ENCODE assay signal across 12 cellular contexts in the genomic region with DNA sequence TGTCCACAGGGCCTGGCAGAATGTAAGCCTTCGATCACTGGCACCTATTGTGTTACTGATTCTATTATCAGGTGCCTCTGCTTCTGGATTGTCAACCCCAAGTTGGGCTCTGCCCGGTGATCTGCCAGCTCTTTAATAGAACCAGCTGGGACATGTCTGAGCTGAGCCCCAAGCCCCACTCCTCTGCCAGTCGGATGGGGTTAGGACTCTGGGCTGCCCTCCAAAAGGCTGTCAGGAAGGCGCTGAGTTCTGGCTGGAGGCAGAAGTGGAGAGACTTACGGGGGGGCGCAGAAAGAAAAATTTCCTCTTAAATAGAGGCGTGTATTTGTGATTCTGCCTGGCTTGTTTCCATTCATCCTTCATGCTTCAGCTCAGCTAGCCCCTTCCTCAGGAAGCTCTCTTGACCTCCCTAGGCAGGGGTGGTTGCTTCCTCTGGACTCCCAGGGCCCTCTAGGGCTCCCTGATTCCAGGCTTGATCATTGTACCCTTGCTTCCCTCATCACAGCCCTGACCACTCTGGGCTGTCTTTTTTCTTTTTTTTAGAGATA. TPM values are rescaled to one million over a fixed set of nuclear protein-coding genes. Genes with fewer than 3 reads are reported as not detected.
DNase-seq lines count a peak whose midpoint lies in the region; ATAC-seq and TF ChIP-seq lines count a peak whose summit lies in the region.
"Had no signal": no experiment of that assay in that cellular context is flagged by ENCODE, and none has a peak within 500 bp of the region (broad histone marks: within the 10 kb centered on the region; RNA-seq: fewer than 3 reads in every experiment).

No MANE protein-coding gene starts in this region.

- no peak for TF ChIP-seq POLR2A in esophagus muscularis mucosa (IDR thresholded peaks at IDR 0.05; ENCODE audit: low read depth)
- TF ChIP-seq POLR2A in prostate gland (IDR thresholded peaks at IDR 0.05) = no peak

- TF ChIP-seq EP300 in esophagus muscularis mucosa (IDR thresholded peaks at IDR 0.05) = no peak

- TF ChIP-seq CTCF in RWPE2 (IDR thresholded peaks at IDR 0.05; ENCODE audit: poor library complexity, severe bottlenecking) = no peak
- TF ChIP-seq CTCF in esophagus muscularis mucosa (IDR thresholded peaks at IDR 0.05) = no peak
- TF ChIP-seq CTCF in prostate gland (IDR thresholded peaks at IDR 0.05) = no peak

- H3K4me3 ChIP-seq in RWPE2 (ENCODE audit: severe bottlenecking) = no peak overlapping the region
- H3K4me3 ChIP-seq in esophagus muscularis mucosa = peak overlapping the region in 1 of 4 donors; percentile 63
- no peak overlapping the region for H3K4me3 ChIP-seq in prostate gland

- H3K36me3 ChIP-seq in RWPE2 (ENCODE audit: low read depth) (peaks cover 10% of the 10 kb centered on the region), esophagus muscularis mucosa (no peaks in the 10 kb centered on the region), prostate gland (no peaks in the 10 kb centered on the region)

- peak overlapping the region; percentile 58 for H3K27ac ChIP-seq in RWPE2 (ENCODE audit: poor library complexity, severe bottlenecking)
- H3K27ac ChIP-seq in esophagus muscularis mucosa (replicated peaks in 1 of 4) = peak overlapping the region; percentile 65 to 82 (median 80)
- peak overlapping the region in 1 of 2 donors; percentile 6 for H3K27ac ChIP-seq in prostate gland
- H3K27ac ChIP-seq: 22Rv1 had no signal

- intact Hi-C loops in esophagus muscularis mucosa (cut with DNase I) (no loop called here), prostate gland (cut with DNase I) (loop anchor here (5.0 kb wide), 1 partner anchor 66 kb away; no protein-coding TSS in a partner anchor)

- WGBS in esophagus muscularis mucosa = 31% methylated on average over 7 of the region's 7 CpGs
- WGBS in prostate gland = 21% methylated on average over 7 of the region's 7 CpGs

- ATAC-seq in RWPE2 (ENCODE audit: low read depth) = no peak
- ATAC-seq in HG03571 (IDR thresholded peaks at IDR 0.05; ENCODE audit: unreplicated experiment) = no peak

- DNase-seq in DMS 273 (lab: John Stamatoyannopoulos, UW; ENCODE audit: unreplicated experiment) = peak; percentile 78
- DNase-seq in DMS 273 treated with DMSO at 0.1 percent for 48 hours (lab: John Stamatoyannopoulos, UW) = no peak
- peak; percentile 73 for DNase-seq in RWPE2 (ENCODE audit: low spot score)
- DNase-seq in esophagus muscularis mucosa (ENCODE audit: extremely low spot score) = no peak
- peak; percentile 83 for DNase-seq in prostate gland (ENCODE audit: low spot score)
- DNase-seq in SKM-1 treated with dmso at 0.1 percent for 144 hours (lab: John Stamatoyannopoulos, UW; ENCODE audit: unreplicated experiment) = no peak
- DNase-seq in D341Med (ENCODE audit: low spot score) = no peak
- DNase-seq: mesenchymal stem cell, NCI-H1417 treated with DMSO at 0.1 percent for 48 hours, RPMI8226 had no signal

- peaks cover 36% of the 10 kb centered on the region for H3K4me1 ChIP-seq in RWPE2 (ENCODE audit: insufficient read depth, poor library complexity, severe bottlenecking)
- H3K4me1 ChIP-seq in esophagus muscularis mucosa = peaks cover 41 to 75% (median 62%) of the 10 kb centered on the region in 4 donors
- H3K4me1 ChIP-seq in prostate gland (replicated peaks) = no peaks in the 10 kb centered on the region

- H3K9me3 ChIP-seq in RWPE2 (ENCODE audit: severe bottlenecking) (no peaks in the 10 kb centered on the region), esophagus muscularis mucosa (no peaks in the 10 kb centered on the region), prostate gland (no peaks in the 10 kb centered on the region)

- no peaks in the 10 kb centered on the region for H3K27me3 ChIP-seq in RWPE2 (ENCODE audit: insufficient read depth, poor library complexity, severe bottlenecking)
- no peaks in the 10 kb centered on the region for H3K27me3 ChIP-seq in esophagus muscularis mucosa
- H3K27me3 ChIP-seq in prostate gland (replicated peaks; ENCODE audit: insufficient read depth) = no peaks in the 10 kb centered on the region

RNA-seq across cellular contexts. Expression of gene KCNK6, which starts 1.0 kb away (rescaled TPM):
- total RNA-seq in esophagus muscularis mucosa = 10 to 100 TPM in 1 of 4 donors, 1 to 10 TPM in 3; 2.3 to 13.0 (median 4.2) TPM
- 1 to 10 TPM; 5.9 to 7.3 TPM for total RNA-seq in prostate gland

RNA-seq across cellular contexts. Expression of gene YIF1B, which starts 2.9 kb away (rescaled TPM):
- total RNA-seq in esophagus muscularis mucosa = 10 to 100 TPM; 10.8 to 26.5 (median 21.5) TPM
- total RNA-seq in prostate gland = 10 to 100 TPM; 34.7 to 71.9 TPM

RNA-seq across cellular contexts. Expression of gene C19orf33, which starts 14.6 kb away (rescaled TPM):
- total RNA-seq in esophagus muscularis mucosa = 1 to 10 TPM; 7.8 to 8.6 (median 8.1) TPM
- 10 to 100 TPM in 1 of 2 donors, 1 to 10 TPM in 1; 9.7 to 15.5 TPM for total RNA-seq in prostate gland

RNA-seq across cellular contexts. Expression of gene CATSPERG, which starts 17.0 kb away (rescaled TPM):
- total RNA-seq in esophagus muscularis mucosa (1 to 10 TPM; 2.3 to 6.6 (median 3.4) TPM), prostate gland (10 to 100 TPM; 10.7 to 20.6 TPM)

RNA-seq across cellular contexts. Expression of gene SPINT2, which starts 54.3 kb away (rescaled TPM):
- total RNA-seq in esophagus muscularis mucosa (10 to 100 TPM in 3 of 4 donors, 1 to 10 TPM in 1; 5.0 to 13.4 (median 11.4) TPM), prostate gland (100 to 1,000 TPM; 349 to 932 TPM)

Comparison
In these comparisons a context has a peak if more than half of its experiments do, and no peak if none do; other contexts are left out.
1. DNase-seq: peak in DMS 273 (single experiment), RWPE2 (single experiment) and prostate gland (single experiment); none in DMS 273 treated with DMSO at 0.1 percent for 48 hours (single experiment), esophagus muscularis mucosa (single experiment), SKM-1 treated with dmso at 0.1 percent for 144 hours (single experiment) and D341Med (single experiment).